ENCODE assay signal across 13 cellular contexts in genomic region chr15:28921925-28922711, GRCh38. TPM values are rescaled to one million over a fixed set of nuclear protein-coding genes. Genes with fewer than 3 reads are reported as not detected.
DNase-seq lines count a peak whose midpoint lies in the region; ATAC-seq and TF ChIP-seq lines count a peak whose summit lies in the region.
"Had no signal": no experiment of that assay in that cellular context is flagged by ENCODE, and none has a peak within 500 bp of the region (broad histone marks: within the 10 kb centered on the region; RNA-seq: fewer than 3 reads in every experiment).

No MANE protein-coding gene starts in this region.

- H3K4me1 Mint-ChIP-seq in CD8-positive, alpha-beta memory T cell: peaks cover 41 to 86% (median 61%) of the 10 kb centered on the region in 3 donors
- H3K4me1 Mint-ChIP-seq in HFFc6 (ENCODE audit: low read depth): no peaks in the 10 kb centered on the region
- H3K4me1 Mint-ChIP-seq in naive thymus-derived CD4-positive, alpha-beta T cell: peaks cover 27 to 91% (median 75%) of the 10 kb centered on the region in 7 donors
- H3K4me1 Mint-ChIP-seq: activated B cell treated with CpG ODN at 0.5 μM for 24 hours had no signal

- in situ Hi-C loops in astrocyte of the cerebellum (cut with HindIII; ENCODE audit: low sequenced_read_pairs): no loop called here

- H3K27me3 ChIP-seq in CD8-positive, alpha-beta memory T cell (ENCODE audit: insufficient read depth, low read length, poor library complexity, severe bottlenecking): no peaks in the 10 kb centered on the region
- H3K27me3 ChIP-seq in naive thymus-derived CD4-positive, alpha-beta T cell (ENCODE audit: control insufficient read depth in 2 of 2, insufficient read depth in 2 of 2, low read length in 2 of 2): no peaks in the 10 kb centered on the region
- no peaks in the 10 kb centered on the region for H3K27me3 ChIP-seq in thyroid gland
- H3K27me3 ChIP-seq: Peyer's patch, transverse colon had no signal

- POLR2A ChIA-PET in CD8-positive, alpha-beta memory T cell (lab: Charles Lee): interaction anchor here (0.6 to 2.8 kb wide), 3 partner anchors 15 to 36 kb away, joined by 3 to 15 read pairs (median 7); partner anchors contain the start of gene APBA2
- POLR2A ChIA-PET in naive thymus-derived CD4-positive, alpha-beta T cell (lab: Charles Lee): interaction anchor here (0.8 to 1.8 kb wide), 7 partner anchors 9 to 44 kb away, joined by 3 to 7 read pairs (median 5); partner anchors contain the start of gene APBA2

- H3K4me3 Mint-ChIP-seq in CD8-positive, alpha-beta memory T cell: peak overlapping the region in 6 of 7 donors; percentile 58 to 90 (median 64)
- H3K4me3 Mint-ChIP-seq in HFFc6: no peak overlapping the region
- H3K4me3 Mint-ChIP-seq in naive thymus-derived CD4-positive, alpha-beta T cell: peak overlapping the region in 8 of 10 donors; percentile 37 to 94 (median 74)
- H3K4me3 Mint-ChIP-seq: activated B cell treated with CpG ODN at 0.5 μM for 24 hours had no signal

- peak overlapping the region in 5 of 8 donors; percentile 52 to 95 (median 76) for H3K27ac Mint-ChIP-seq in CD8-positive, alpha-beta memory T cell
- H3K27ac Mint-ChIP-seq in HFFc6: no peak overlapping the region
- peak overlapping the region in 8 of 9 donors; percentile 54 to 93 (median 79) for H3K27ac Mint-ChIP-seq in naive thymus-derived CD4-positive, alpha-beta T cell
- H3K27ac Mint-ChIP-seq: activated B cell treated with CpG ODN at 0.5 μM for 24 hours had no signal

- no peak overlapping the region for H3K27ac ChIP-seq in CD8-positive, alpha-beta memory T cell (ENCODE audit: low read depth, low read length)
- H3K27ac ChIP-seq in naive thymus-derived CD4-positive, alpha-beta T cell (ENCODE audit: low read depth, low read length): no peak overlapping the region
- H3K27ac ChIP-seq in thyroid gland: no peak overlapping the region
- H3K27ac ChIP-seq: Peyer's patch, transverse colon had no signal

- no peak for TF ChIP-seq POLR2A in thyroid gland (IDR thresholded peaks at IDR 0.05)

- intact Hi-C loops in naive thymus-derived CD4-positive, alpha-beta T cell (cut with micrococcal nuclease): loop anchor here in 1 of 2 donors (2.0 kb wide), 2 partner anchors 17 to 19 kb away; no protein-coding TSS in a partner anchor
- intact Hi-C loops in thyroid gland (cut with DNase I): no loop called here
- intact Hi-C loops in left colon (cut with DNase I, micrococcal nuclease): no loop called here

- WGBS in thyroid gland, 2 donors: 77 to 85% methylated on average over 8 to 9 of the region's 12 CpGs

- TF ChIP-seq CTCF in HFFc6 (IDR thresholded peaks at IDR 0.05) (peak; percentile 28), astrocyte of the cerebellum (IDR thresholded peaks at IDR 0.05; ENCODE audit: low read depth, low read length, missing control alignments) (peak; percentile 41), thyroid gland (IDR thresholded peaks at IDR 0.05) (peak in 3 of 6 experiments; percentile 13 to 19 (median 16))

- H3K9me3 ChIP-seq in CD8-positive, alpha-beta memory T cell (ENCODE audit: low read length): no peaks in the 10 kb centered on the region
- no peaks in the 10 kb centered on the region for H3K9me3 ChIP-seq in naive thymus-derived CD4-positive, alpha-beta T cell (ENCODE audit: control insufficient read depth in 2 of 3, low read length in 3 of 3)
- no peaks in the 10 kb centered on the region for H3K9me3 ChIP-seq in thyroid gland
- H3K9me3 ChIP-seq: Peyer's patch, transverse colon had no signal

- peaks cover 42% of the 10 kb centered on the region for H3K4me1 ChIP-seq in CD8-positive, alpha-beta memory T cell (ENCODE audit: insufficient read depth, low read length)
- H3K4me1 ChIP-seq in naive thymus-derived CD4-positive, alpha-beta T cell (ENCODE audit: control insufficient read depth in 2 of 2, insufficient read depth in 2 of 2, low read length in 2 of 2): peaks cover 0 to 51% of the 10 kb centered on the region in 2 donors
- no peaks in the 10 kb centered on the region for H3K4me1 ChIP-seq in thyroid gland
- H3K4me1 ChIP-seq: Peyer's patch, transverse colon had no signal

- H3K27me3 Mint-ChIP-seq in CD8-positive, alpha-beta memory T cell: no peaks in the 10 kb centered on the region
- no peaks in the 10 kb centered on the region; the same call in 1 of the 2 replicates for H3K27me3 Mint-ChIP-seq in HFFc6 (ENCODE audit: insufficient read depth)
- peaks cover 0 to 7% (median 0%) of the 10 kb centered on the region in 5 donors for H3K27me3 Mint-ChIP-seq in naive thymus-derived CD4-positive, alpha-beta T cell

- CTCF ChIA-PET in CD8-positive, alpha-beta memory T cell (lab: Charles Lee): interaction anchor here (1.1 to 2.5 kb wide), 10 partner anchors 8 to 168 kb away, joined by 3 to 8 read pairs (median 4); partner anchors contain the start of gene APBA2
- CTCF ChIA-PET in naive thymus-derived CD4-positive, alpha-beta T cell (lab: Charles Lee): interaction anchor here (1.0 to 1.8 kb wide), 4 partner anchors 12 to 50 kb away, joined by 3 to 7 read pairs (median 4); no protein-coding TSS in a partner anchor

- DNase-seq in CD8-positive, alpha-beta memory T cell: no peak
- DNase-seq in HFFc6 (no peak), astrocyte of the cerebellum (ENCODE audit: low read depth) (no peak), thyroid gland (no peak), left colon (no peak)
- DNase-seq in naive thymus-derived CD4-positive, alpha-beta T cell: no peak
- DNase-seq: activated B cell treated with CpG ODN at 0.5 μM for 24 hours, DMS153, NCI-H2081 treated with DMSO at 0.1 percent for 48 hours, Peyer's patch, transverse colon had no signal

- ATAC-seq in naive thymus-derived CD4-positive, alpha-beta T cell: no peak
- ATAC-seq in left colon (no peak), HG03571 (IDR thresholded peaks at IDR 0.05; ENCODE audit: unreplicated experiment) (no peak)
- ATAC-seq: sciatic nerve had no signal

- no peak overlapping the region for H3K4me3 ChIP-seq in CD8-positive, alpha-beta memory T cell (ENCODE audit: low read length)
- H3K4me3 ChIP-seq in astrocyte of the cerebellum (ENCODE audit: low read depth, low read length) (no peak overlapping the region), thyroid gland (replicated peaks in 1 of 3) (no peak overlapping the region)
- no peak overlapping the region for H3K4me3 ChIP-seq in naive thymus-derived CD4-positive, alpha-beta T cell (ENCODE audit: low read length)
- H3K4me3 ChIP-seq: Peyer's patch, transverse colon had no signal

- peaks cover 7% of the 10 kb centered on the region for H3K36me3 ChIP-seq in CD8-positive, alpha-beta memory T cell (ENCODE audit: insufficient read depth, low read length)
- peaks cover 0 to 20% (median 5%) of the 10 kb centered on the region in 3 experiments for H3K36me3 ChIP-seq in naive thymus-derived CD4-positive, alpha-beta T cell (ENCODE audit: control insufficient read depth in 2 of 3, insufficient read depth in 3 of 3, low read length in 3 of 3)
- no peaks in the 10 kb centered on the region for H3K36me3 ChIP-seq in thyroid gland
- H3K36me3 ChIP-seq: Peyer's patch, transverse colon had no signal

- H3K9me3 Mint-ChIP-seq in CD8-positive, alpha-beta memory T cell: no peaks in the 10 kb centered on the region
- no peaks in the 10 kb centered on the region for H3K9me3 Mint-ChIP-seq in HFFc6
- H3K9me3 Mint-ChIP-seq in naive thymus-derived CD4-positive, alpha-beta T cell: no peaks in the 10 kb centered on the region
- H3K9me3 Mint-ChIP-seq: activated B cell treated with CpG ODN at 0.5 μM for 24 hours had no signal

- peaks cover 0 to 35% (median 7%) of the 10 kb centered on the region in 3 donors for H3K36me3 Mint-ChIP-seq in CD8-positive, alpha-beta memory T cell
- no peaks in the 10 kb centered on the region for H3K36me3 Mint-ChIP-seq in HFFc6 (ENCODE audit: low read depth)
- H3K36me3 Mint-ChIP-seq in naive thymus-derived CD4-positive, alpha-beta T cell: peaks cover 2 to 41% (median 17%) of the 10 kb centered on the region in 5 donors

RNA-seq across cellular contexts. Expression of gene APBA2, which starts 36.3 kb away (rescaled TPM):
- total RNA-seq in CD8-positive, alpha-beta memory T cell: 10 to 100 TPM; 15.7 to 18.0 TPM
- polyA plus RNA-seq in CD8-positive, alpha-beta memory T cell: 38.8 TPM
- total RNA-seq in HFFc6 (2021; fragmentation: NEBNext Ultra II Directional; extraction: Animal tissue kit (Norgen Biotek cat#: 25700)): 1 to 10 TPM; 5.3 to 6.5 (median 6.1) TPM
- 100 to 1,000 TPM in 3 of 5 experiments, 10 to 100 TPM in 1, 1 to 10 TPM in 1; 7.7 to 139 (median 110) TPM for total RNA-seq in naive thymus-derived CD4-positive, alpha-beta T cell
- 100 to 1,000 TPM in 1 of 2 donors, 10 to 100 TPM in 1; 59.7 to 113 TPM for polyA plus RNA-seq in naive thymus-derived CD4-positive, alpha-beta T cell
- 10 to 100 TPM in 2 of 4 donors, 1 to 10 TPM in 2; 7.7 to 14.4 (median 11.6) TPM for total RNA-seq in thyroid gland
- 1 to 10 TPM; 1.2 to 1.6 TPM for total RNA-seq in left colon
- total RNA-seq: activated B cell treated with CpG ODN at 0.5 μM for 24 hours had no signal
